Comparison of ENCODE assay signal across 1 cellular context in the genomic region with DNA sequence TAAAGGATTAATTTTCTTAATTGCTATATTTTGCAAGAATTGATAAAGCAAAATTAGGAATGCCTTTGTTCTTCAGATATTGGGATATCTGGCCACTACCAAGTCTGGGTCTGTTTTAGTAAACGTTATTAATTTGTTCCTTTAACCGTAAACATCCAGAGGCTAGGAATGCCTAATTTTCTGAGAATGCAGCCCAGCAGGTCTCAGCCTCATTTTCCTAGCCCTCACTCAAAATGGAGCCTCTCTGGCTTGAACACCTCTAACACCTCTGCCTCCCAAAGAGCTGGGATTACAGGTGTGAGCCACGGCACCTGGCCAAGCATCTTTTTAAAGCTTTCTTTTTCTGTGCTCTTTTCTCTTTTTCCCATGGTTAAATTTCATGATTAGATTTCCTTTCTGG.
TF ChIP-seq lines count a peak whose summit lies in the region.

No MANE protein-coding gene starts in this region.

TF ChIP-seq in WTC11, 78 proteins besides CTCF, POLR2A, EP300 and RAD21 (continued from another document):
- TF ChIP-seq, protein P1, sequence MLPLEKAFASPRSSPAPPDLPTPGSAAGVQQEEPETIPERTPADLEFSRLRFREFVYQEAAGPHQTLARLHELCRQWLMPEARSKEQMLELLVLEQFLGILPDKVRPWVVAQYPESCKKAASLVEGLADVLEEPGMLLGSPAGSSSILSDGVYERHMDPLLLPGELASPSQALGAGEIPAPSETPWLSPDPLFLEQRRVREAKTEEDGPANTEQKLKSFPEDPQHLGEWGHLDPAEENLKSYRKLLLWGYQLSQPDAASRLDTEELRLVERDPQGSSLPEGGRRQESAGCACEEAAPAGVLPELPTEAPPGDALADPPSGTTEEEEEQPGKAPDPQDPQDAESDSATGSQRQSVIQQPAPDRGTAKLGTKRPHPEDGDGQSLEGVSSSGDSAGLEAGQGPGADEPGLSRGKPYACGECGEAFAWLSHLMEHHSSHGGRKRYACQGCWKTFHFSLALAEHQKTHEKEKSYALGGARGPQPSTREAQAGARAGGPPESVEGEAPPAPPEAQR (CRISPR knock-in tag; IDR thresholded peaks at IDR 0.05) = no peak
- no peak for TF ChIP-seq KAT7 (CRISPR knock-in tag; IDR thresholded peaks at IDR 0.05; ENCODE audit: borderline replicate concordance)
- TF ChIP-seq TEAD4 (CRISPR knock-in tag; IDR thresholded peaks at IDR 0.05) = no peak
- no peak for TF ChIP-seq ZNF121 (CRISPR knock-in tag; IDR thresholded peaks at IDR 0.05)
